1 cellular context compared by ENCODE assay signal in genomic region chr1:111417755-111418154, GRCh38.
TF ChIP-seq lines count a peak whose summit lies in the region.

No MANE protein-coding gene starts in this region.

TF ChIP-seq in IMR-90, 13 proteins besides CTCF, POLR2A, EP300 and RAD21:
- no peak for TF ChIP-seq USF2 (IDR thresholded peaks at IDR 0.05; ENCODE audit: low read depth, low read length)
- peak; percentile 82 for TF ChIP-seq CEBPB (IDR thresholded peaks at IDR 0.05; ENCODE audit: low read depth, low read length)
- TF ChIP-seq, protein P1, sequence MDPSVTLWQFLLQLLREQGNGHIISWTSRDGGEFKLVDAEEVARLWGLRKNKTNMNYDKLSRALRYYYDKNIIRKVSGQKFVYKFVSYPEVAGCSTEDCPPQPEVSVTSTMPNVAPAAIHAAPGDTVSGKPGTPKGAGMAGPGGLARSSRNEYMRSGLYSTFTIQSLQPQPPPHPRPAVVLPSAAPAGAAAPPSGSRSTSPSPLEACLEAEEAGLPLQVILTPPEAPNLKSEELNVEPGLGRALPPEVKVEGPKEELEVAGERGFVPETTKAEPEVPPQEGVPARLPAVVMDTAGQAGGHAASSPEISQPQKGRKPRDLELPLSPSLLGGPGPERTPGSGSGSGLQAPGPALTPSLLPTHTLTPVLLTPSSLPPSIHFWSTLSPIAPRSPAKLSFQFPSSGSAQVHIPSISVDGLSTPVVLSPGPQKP (IDR thresholded peaks at IDR 0.05; ENCODE audit: borderline replicate concordance, low read depth, low read length), result no peak
- TF ChIP-seq BHLHE40 (IDR thresholded peaks at IDR 0.05; ENCODE audit: low read depth, low read length), result no peak
- TF ChIP-seq MAZ (IDR thresholded peaks at IDR 0.05; ENCODE audit: borderline replicate concordance, low read depth, low read length), result peak; percentile 51; the same call in 1 of the 2 replicates
- TF ChIP-seq RCOR1 (IDR thresholded peaks at IDR 0.05; ENCODE audit: insufficient replicate concordance, low read length), result no peak
TF ChIP-seq in IMR-90: peak in this region for 2.
